21 cellular contexts compared by ENCODE assay signal in the genomic region with DNA sequence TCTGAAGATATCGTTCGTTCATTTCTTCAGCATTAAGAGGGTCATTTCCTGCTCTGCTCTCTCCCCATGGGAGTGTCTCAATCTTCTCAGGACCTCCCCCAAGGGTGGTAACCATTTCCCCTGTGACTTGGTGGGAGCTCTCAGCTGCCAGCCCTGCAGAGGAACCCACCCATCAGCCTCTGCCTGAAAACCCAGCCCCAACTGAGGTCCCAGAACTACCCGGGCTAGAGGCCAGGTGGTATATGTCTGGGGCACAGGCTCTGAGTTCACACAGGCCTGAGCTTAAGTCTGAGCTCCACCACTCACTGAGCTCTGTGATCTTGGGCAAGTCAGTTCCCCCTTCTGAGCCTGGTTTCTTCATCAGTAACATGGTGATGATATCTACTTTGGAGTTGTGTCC. TPM values are rescaled to one million over a fixed set of nuclear protein-coding genes. Genes with fewer than 3 reads are reported as not detected.
"Had no signal": no experiment of that assay in that cellular context is flagged by ENCODE, and none has a peak within 500 bp of the region (broad histone marks: within the 10 kb centered on the region; RNA-seq: fewer than 3 reads in every experiment).

No MANE protein-coding gene starts in this region.

- H3K9me3 ChIP-seq: transverse colon had no signal

- H3K27ac ChIP-seq: brain microvascular endothelial cell, transverse colon had no signal

- H3K27me3 ChIP-seq: brain microvascular endothelial cell had no signal

- DNase-seq: activated CD4-positive, alpha-beta memory T cell treated with anti-CD3 and anti-CD28 coated beads, Interleukin-2, amount 10 ng/mL, durations not matched to agents 7 days and 5 days; activated CD4-positive, alpha-beta T cell treated with anti-CD3 and anti-CD28 coated beads for 48 hours; activated CD4-positive, CD25-positive, alpha-beta regulatory T cell; activated naive CD4-positive, alpha-beta T cell treated with anti-CD3 and anti-CD28 coated beads, Interleukin-2, amount 10 ng/mL, durations not matched to agents 7 days and 5 days; activated naive CD8-positive, alpha-beta T cell treated with anti-CD3 and anti-CD28 coated beads, Interleukin-2, amount 50 U/mL, for 24 hours; activated T-cell treated with anti-CD3 and anti-CD28 coated beads, Interleukin-2, amount 50 U/mL, for 1 hour; anterior cingulate cortex; brain microvascular endothelial cell; cortex of kidney; erythroblast; foreskin melanocyte; hypothalamus; islet precursor cell; left colon; midbrain; nucleus accumbens; T1000; transverse colon had no signal

- H3K4me3 ChIP-seq: transverse colon had no signal

- H3K4me1 ChIP-seq: transverse colon had no signal

- ATAC-seq: activated naive CD8-positive, alpha-beta T cell treated with anti-CD3 and anti-CD28 coated beads, Interleukin-2, amount 50 U/mL, for 24 hours; left colon had no signal

- H3K36me3 ChIP-seq: brain microvascular endothelial cell, transverse colon had no signal

RNA-seq across cellular contexts. Expression of a gene that starts 10.0 kb away (rescaled TPM):
- total RNA-seq: activated CD4-positive, alpha-beta memory T cell treated with anti-CD3 and anti-CD28 coated beads, Interleukin-2, amount 10 ng/mL, durations not matched to agents 7 days and 5 days; activated T-helper 2 cell treated with anti-CD3 and anti-CD28 coated beads, Interferon-gamma antibody, Interleukin-2, Interleukin-4, amounts not matched to agents 10 μg/mL and 5 μg/mL and 100 μg/mL, durations not matched to agents 14 hours and 24 hours and 36 hours; lung microvascular endothelial cell; T-helper 1 cell treated with Interleukin-12 subunit alpha and Interleukin-12 subunit beta and Interleukin-4 antibody, amounts not matched to agents 30 ng/mL and 1 ng/mL, for 36 hours; transverse colon had no signal
